Comparison of ENCODE assay signal across 12 cellular contexts in the genomic region with DNA sequence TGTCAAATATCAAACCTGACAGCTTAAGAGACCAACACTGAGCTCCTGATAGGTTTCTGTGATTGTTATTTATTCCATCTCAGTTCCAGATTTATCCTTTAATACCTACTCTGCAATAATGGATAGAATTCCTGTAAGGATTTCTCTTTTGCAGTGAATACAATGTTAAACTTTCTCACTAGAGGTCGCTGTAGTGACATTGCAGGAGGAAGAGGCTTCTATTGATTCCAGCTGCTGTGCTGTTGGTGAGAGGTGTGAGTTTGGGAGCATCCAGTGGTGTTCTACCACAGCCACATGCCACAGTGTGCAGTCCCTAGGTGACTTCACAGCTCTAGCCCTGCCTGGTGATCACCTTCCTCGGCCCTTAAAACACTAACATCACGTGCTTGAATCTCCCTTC. TPM values are rescaled to one million over a fixed set of nuclear protein-coding genes. Genes with fewer than 3 reads are reported as not detected.
A peak's percentile ranks its signal among the peaks of the same experiment; 100 is the strongest.
DNase-seq lines count a peak whose midpoint lies in the region; ATAC-seq and TF ChIP-seq lines count a peak whose summit lies in the region.
"Had no signal": no experiment of that assay in that cellular context is flagged by ENCODE, and none has a peak within 500 bp of the region (broad histone marks: within the 10 kb centered on the region; RNA-seq: fewer than 3 reads in every experiment).

No MANE protein-coding gene starts in this region.

- no peaks in the 10 kb centered on the region for H3K4me1 Mint-ChIP-seq in CD8-positive, alpha-beta memory T cell
- no peaks in the 10 kb centered on the region for H3K4me1 Mint-ChIP-seq in stimulated activated naive CD8-positive, alpha-beta T cell treated with anti-CD3 and anti-CD28 coated beads, Interleukin-15, amount 100 ng/mL, for 72 hours
- H3K4me1 Mint-ChIP-seq: natural killer cell had no signal

- peaks cover 0 to 5% (median 1%) of the 10 kb centered on the region in 5 donors for H3K9me3 Mint-ChIP-seq in CD8-positive, alpha-beta memory T cell
- no peaks in the 10 kb centered on the region for H3K9me3 Mint-ChIP-seq in stimulated activated naive CD8-positive, alpha-beta T cell treated with anti-CD3 and anti-CD28 coated beads, Interleukin-15, amount 100 ng/mL, for 72 hours

- H3K27me3 Mint-ChIP-seq in CD8-positive, alpha-beta memory T cell, result no peaks in the 10 kb centered on the region
- no peaks in the 10 kb centered on the region for H3K27me3 Mint-ChIP-seq in stimulated activated naive CD8-positive, alpha-beta T cell treated with anti-CD3 and anti-CD28 coated beads, Interleukin-15, amount 100 ng/mL, for 72 hours
- H3K27me3 Mint-ChIP-seq: activated naive CD8-positive, alpha-beta T cell had no signal

- CTCF ChIA-PET in CD8-positive, alpha-beta memory T cell (lab: Charles Lee), result no interaction called here

- H3K4me1 ChIP-seq in HAP-1, result peaks cover 17% of the 10 kb centered on the region
- H3K4me1 ChIP-seq in RWPE2 (ENCODE audit: insufficient read depth, poor library complexity, severe bottlenecking), result no peaks in the 10 kb centered on the region
- H3K4me1 ChIP-seq in hepatocyte (ENCODE audit: insufficient read depth), result no peaks in the 10 kb centered on the region
- no peaks in the 10 kb centered on the region for H3K4me1 ChIP-seq in CD8-positive, alpha-beta memory T cell (ENCODE audit: insufficient read depth, low read length)

- no peak overlapping the region for H3K27ac Mint-ChIP-seq in CD8-positive, alpha-beta memory T cell
- no peak overlapping the region for H3K27ac Mint-ChIP-seq in stimulated activated naive CD8-positive, alpha-beta T cell treated with anti-CD3 and anti-CD28 coated beads, Interleukin-15, amount 100 ng/mL, for 72 hours
- H3K27ac Mint-ChIP-seq: activated naive CD8-positive, alpha-beta T cell; natural killer cell had no signal

- H3K27me3 ChIP-seq in HAP-1 (ENCODE audit: low read depth), result no peaks in the 10 kb centered on the region
- H3K27me3 ChIP-seq in RWPE2 (ENCODE audit: insufficient read depth, poor library complexity, severe bottlenecking), result no peaks in the 10 kb centered on the region
- no peaks in the 10 kb centered on the region for H3K27me3 ChIP-seq in hepatocyte
- no peaks in the 10 kb centered on the region for H3K27me3 ChIP-seq in CD8-positive, alpha-beta memory T cell (ENCODE audit: insufficient read depth, low read length, poor library complexity, severe bottlenecking)

- H3K79me2 ChIP-seq in hepatocyte, result no peaks in the 10 kb centered on the region

- H3K9me3 ChIP-seq in HAP-1 (no peaks in the 10 kb centered on the region), RWPE2 (ENCODE audit: severe bottlenecking) (no peaks in the 10 kb centered on the region), hepatocyte (ENCODE audit: low read depth) (no peaks in the 10 kb centered on the region)
- H3K9me3 ChIP-seq in CD8-positive, alpha-beta memory T cell (ENCODE audit: low read length), result no peaks in the 10 kb centered on the region

- no peaks in the 10 kb centered on the region for H4K20me1 ChIP-seq in hepatocyte (ENCODE audit: insufficient read depth, poor library complexity, severe bottlenecking)

- POLR2A ChIA-PET in CD8-positive, alpha-beta memory T cell (lab: Charles Lee), result no interaction called here

- H2AFZ ChIP-seq in hepatocyte, result no peak overlapping the region

- H3K27ac ChIP-seq in RWPE2 (ENCODE audit: poor library complexity, severe bottlenecking) (no peak overlapping the region), hepatocyte (no peak overlapping the region)
- H3K27ac ChIP-seq in CD8-positive, alpha-beta memory T cell (ENCODE audit: low read depth, low read length), result no peak overlapping the region

- H3K4me2 ChIP-seq in hepatocyte, result no peak overlapping the region

- ATAC-seq in RWPE2 (ENCODE audit: low read depth), result no peak
- no peak for ATAC-seq in stimulated activated naive CD8-positive, alpha-beta T cell treated with anti-CD3 and anti-CD28 coated beads, Interleukin-15, amount 100 ng/mL, for 72 hours
- no peak for ATAC-seq in HG02588 (IDR thresholded peaks at IDR 0.05; ENCODE audit: unreplicated experiment)
- ATAC-seq: natural killer cell had no signal

- no peak overlapping the region for H3K4me3 Mint-ChIP-seq in CD8-positive, alpha-beta memory T cell
- no peak overlapping the region for H3K4me3 Mint-ChIP-seq in stimulated activated naive CD8-positive, alpha-beta T cell treated with anti-CD3 and anti-CD28 coated beads, Interleukin-15, amount 100 ng/mL, for 72 hours
- H3K4me3 Mint-ChIP-seq: activated naive CD8-positive, alpha-beta T cell; natural killer cell had no signal

- in situ Hi-C loops in HAP-1 (cut with MboI; ENCODE audit: low sequenced_read_pairs), result no loop called here

- peak; percentile 60 for TF ChIP-seq CTCF in RWPE2 (IDR thresholded peaks at IDR 0.05; ENCODE audit: poor library complexity, severe bottlenecking)
- TF ChIP-seq CTCF in hepatocyte (IDR thresholded peaks at IDR 0.05; ENCODE audit: poor library complexity), result peak; percentile 51

- no peaks in the 10 kb centered on the region for H3K36me3 Mint-ChIP-seq in CD8-positive, alpha-beta memory T cell
- H3K36me3 Mint-ChIP-seq: activated naive CD8-positive, alpha-beta T cell; natural killer cell had no signal

- no peaks in the 10 kb centered on the region for H3K9me2 ChIP-seq in hepatocyte (replicated peaks; ENCODE audit: insufficient read depth)

- DNase-seq in Ammon's horn (ENCODE audit: low spot score) (peak; percentile 3), HAP-1 (ENCODE audit: low spot score in 2 of 2) (peak; percentile 40 to 53), RWPE2 (ENCODE audit: low spot score) (no peak), hepatocyte (ENCODE audit: low spot score) (peak; percentile 37), ureter (ENCODE audit: low spot score) (no peak)
- DNase-seq in CD8-positive, alpha-beta memory T cell, result no peak
- no peak for DNase-seq in stimulated activated naive CD8-positive, alpha-beta T cell treated with anti-CD3 and anti-CD28 coated beads, Interleukin-15, amount 100 ng/mL, for 72 hours
- DNase-seq: natural killer cell, NCI-H2029 had no signal

- H3K4me3 ChIP-seq in HAP-1 (no peak overlapping the region), RWPE2 (ENCODE audit: severe bottlenecking) (no peak overlapping the region), hepatocyte (no peak overlapping the region)
- H3K4me3 ChIP-seq in CD8-positive, alpha-beta memory T cell (ENCODE audit: low read length), result no peak overlapping the region

- 35% methylated on average over 3 of the region's 3 CpGs for WGBS in hepatocyte (ENCODE audit: low lambda C conversion rate, missing lambda C conversion rate)

- H3K36me3 ChIP-seq in HAP-1 (replicated peaks), result no peaks in the 10 kb centered on the region
- no peaks in the 10 kb centered on the region for H3K36me3 ChIP-seq in RWPE2 (ENCODE audit: low read depth)
- no peaks in the 10 kb centered on the region for H3K36me3 ChIP-seq in hepatocyte (replicated peaks; ENCODE audit: insufficient read depth, low read depth)
- H3K36me3 ChIP-seq in CD8-positive, alpha-beta memory T cell (ENCODE audit: insufficient read depth, low read length), result no peaks in the 10 kb centered on the region

RNA-seq across cellular contexts. Expression of a gene that starts 34.6 kb away (rescaled TPM):
- total RNA-seq in hepatocyte, result not detected in 2 replicates
- not detected in 2 replicates for polyA plus RNA-seq in hepatocyte
- not detected for total RNA-seq in ureter
- total RNA-seq in CD8-positive, alpha-beta memory T cell, result not detected
- not detected for polyA plus RNA-seq in CD8-positive, alpha-beta memory T cell
- total RNA-seq: natural killer cell, urinary bladder had no signal
- polyA plus RNA-seq: urinary bladder had no signal

Comparison
In these comparisons a context has a peak if more than half of its experiments do, and no peak if none do; other contexts are left out.
1. DNase-seq: peak in Ammon's horn (single experiment), HAP-1 (2 of 2) and hepatocyte (single experiment); none in RWPE2 (single experiment), ureter (single experiment), CD8-positive, alpha-beta memory T cell (0 of 5) and stimulated activated naive CD8-positive, alpha-beta T cell treated with anti-CD3 and anti-CD28 coated beads, Interleukin-15, amount 100 ng/mL, for 72 hours (0 of 2).